1 cellular context compared by ENCODE assay signal in the genomic region with DNA sequence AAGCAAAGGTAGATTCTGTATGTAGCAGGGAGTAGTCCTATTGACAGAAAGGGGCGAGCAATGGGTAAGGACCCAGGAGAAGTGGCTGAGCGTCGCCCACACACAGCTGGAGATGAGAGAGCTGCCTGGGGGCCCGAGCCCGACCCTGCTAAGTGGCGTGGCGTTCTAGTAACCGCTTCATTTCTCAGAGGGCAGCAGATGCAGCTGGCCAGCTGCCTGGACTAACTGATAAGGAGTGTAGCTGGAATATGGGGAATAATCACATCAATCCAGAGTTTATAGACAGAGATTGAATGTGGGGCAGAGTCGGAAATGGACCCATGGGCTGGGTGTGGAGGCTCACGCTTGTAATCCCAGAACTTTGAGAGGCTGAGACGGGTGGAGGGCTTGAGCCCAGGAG.
TF ChIP-seq lines count a peak whose summit lies in the region.

No MANE protein-coding gene starts in this region.

TF ChIP-seq in K562, 482 proteins besides CTCF, POLR2A, EP300 and RAD21 (continued from another document):
- TF ChIP-seq, protein P1, sequence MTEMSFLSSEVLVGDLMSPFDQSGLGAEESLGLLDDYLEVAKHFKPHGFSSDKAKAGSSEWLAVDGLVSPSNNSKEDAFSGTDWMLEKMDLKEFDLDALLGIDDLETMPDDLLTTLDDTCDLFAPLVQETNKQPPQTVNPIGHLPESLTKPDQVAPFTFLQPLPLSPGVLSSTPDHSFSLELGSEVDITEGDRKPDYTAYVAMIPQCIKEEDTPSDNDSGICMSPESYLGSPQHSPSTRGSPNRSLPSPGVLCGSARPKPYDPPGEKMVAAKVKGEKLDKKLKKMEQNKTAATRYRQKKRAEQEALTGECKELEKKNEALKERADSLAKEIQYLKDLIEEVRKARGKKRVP (CRISPR knock-in tag; IDR thresholded peaks at IDR 0.05) = no peak
- TF ChIP-seq PCBP2 (IDR thresholded peaks at IDR 0.05; ENCODE audit: low read depth, low read length, poor library complexity, severe bottlenecking) = no peak
- no peak for TF ChIP-seq LARP7 (IDR thresholded peaks at IDR 0.05)
- TF ChIP-seq KDM1A (IDR thresholded peaks at IDR 0.05) = peak in 1 of 2 experiments; percentile 54; a peak in 1 of 4 replicates
- peak; percentile 55; the same call in 1 of the 2 replicates for TF ChIP-seq TFAP4 (CRISPR knock-in tag; IDR thresholded peaks at IDR 0.05; ENCODE audit: borderline replicate concordance)
- no peak for TF ChIP-seq TRIM28 (IDR thresholded peaks at IDR 0.05)
- peak; percentile 28; the same call in 1 of the 2 replicates for TF ChIP-seq ARID1B (IDR thresholded peaks at IDR 0.05)
- no peak for TF ChIP-seq ZBTB40 (IDR thresholded peaks at IDR 0.05)
- no peak for TF ChIP-seq ZBTB40 (CRISPR knock-in tag; IDR thresholded peaks at IDR 0.05)
- no peak for TF ChIP-seq TAF7 (tag; IDR thresholded peaks at IDR 0.05)
- no peak for TF ChIP-seq TAL1 (IDR thresholded peaks at IDR 0.05)
- TF ChIP-seq ZNF77 (CRISPR knock-in tag; IDR thresholded peaks at IDR 0.05) = no peak
- TF ChIP-seq MAZ (CRISPR knock-in tag; conservative IDR thresholded peaks at IDR 0.05 in 1 of 2, IDR thresholded peaks at IDR 0.05 in 1 of 2) = no peak
- TF ChIP-seq ZNF436 (CRISPR knock-in tag; IDR thresholded peaks at IDR 0.05) = no peak
- TF ChIP-seq SREBF1 (IDR thresholded peaks at IDR 0.05; ENCODE audit: borderline replicate concordance, low read depth, low read length) = no peak
- TF ChIP-seq PTTG1 (tag; IDR thresholded peaks at IDR 0.05; ENCODE audit: low read depth) = no peak
- TF ChIP-seq RBM34 (IDR thresholded peaks at IDR 0.05; ENCODE audit: borderline replicate concordance, insufficient read depth, low read length) = no peak
- peak; percentile 66 for TF ChIP-seq CBFA2T2 (conservative IDR thresholded peaks at IDR 0.05)
- no peak for TF ChIP-seq ZNF695 (CRISPR knock-in tag; IDR thresholded peaks at IDR 0.05)
- TF ChIP-seq ZNF133 (CRISPR knock-in tag; IDR thresholded peaks at IDR 0.05) = no peak
- no peak for TF ChIP-seq ARID2 (IDR thresholded peaks at IDR 0.05)
TF ChIP-seq in K562: peak in this region for 8.
